ENCODE assay signal across 1 cellular context in the genomic region with DNA sequence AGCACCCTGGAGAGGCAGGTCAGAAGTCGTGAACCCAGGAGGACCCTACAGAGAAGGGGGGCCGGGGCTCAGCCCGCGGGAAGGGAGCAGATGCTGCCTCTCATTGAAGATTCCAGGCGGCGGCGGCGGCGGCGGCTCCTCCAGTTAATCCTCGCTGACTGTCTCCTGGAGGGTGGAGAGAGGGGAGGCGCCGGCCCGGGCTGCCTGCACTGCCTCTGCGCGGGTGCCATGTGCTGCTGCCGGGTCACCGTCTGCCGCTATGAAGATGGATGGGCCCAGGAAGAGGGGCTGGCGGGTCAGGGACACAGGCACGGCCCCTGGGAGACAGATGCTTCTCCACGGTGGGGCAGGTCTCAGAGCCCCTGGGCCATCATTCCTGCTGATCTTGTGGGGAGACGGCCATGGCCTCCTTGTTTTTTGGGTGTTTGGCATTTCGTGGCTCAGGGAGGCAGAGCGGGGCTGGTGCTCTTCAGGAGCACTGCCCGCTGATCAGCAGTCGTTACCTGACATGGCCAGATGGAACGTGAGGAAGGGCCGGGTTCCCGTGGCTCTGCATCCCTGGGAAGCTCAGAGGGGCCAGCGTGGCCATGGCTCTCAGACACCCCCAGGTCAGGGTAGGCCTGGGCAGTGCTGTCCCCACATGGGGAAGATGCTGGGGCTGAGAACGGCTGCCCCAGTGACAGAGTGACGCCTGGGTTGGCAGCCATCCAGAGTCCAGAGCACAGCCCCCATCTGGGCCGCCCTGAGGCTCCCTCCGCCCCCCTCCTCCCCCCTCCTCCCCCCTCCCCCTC.
TF ChIP-seq lines count a peak whose summit lies in the region.

No MANE protein-coding gene starts in this region.

TF ChIP-seq in SK-N-SH treated with all-trans-retinoic acid at 6 μM for 48 hours, 23 proteins besides CTCF, POLR2A, EP300 and RAD21 (continued from another document):
- TF ChIP-seq, protein P1, sequence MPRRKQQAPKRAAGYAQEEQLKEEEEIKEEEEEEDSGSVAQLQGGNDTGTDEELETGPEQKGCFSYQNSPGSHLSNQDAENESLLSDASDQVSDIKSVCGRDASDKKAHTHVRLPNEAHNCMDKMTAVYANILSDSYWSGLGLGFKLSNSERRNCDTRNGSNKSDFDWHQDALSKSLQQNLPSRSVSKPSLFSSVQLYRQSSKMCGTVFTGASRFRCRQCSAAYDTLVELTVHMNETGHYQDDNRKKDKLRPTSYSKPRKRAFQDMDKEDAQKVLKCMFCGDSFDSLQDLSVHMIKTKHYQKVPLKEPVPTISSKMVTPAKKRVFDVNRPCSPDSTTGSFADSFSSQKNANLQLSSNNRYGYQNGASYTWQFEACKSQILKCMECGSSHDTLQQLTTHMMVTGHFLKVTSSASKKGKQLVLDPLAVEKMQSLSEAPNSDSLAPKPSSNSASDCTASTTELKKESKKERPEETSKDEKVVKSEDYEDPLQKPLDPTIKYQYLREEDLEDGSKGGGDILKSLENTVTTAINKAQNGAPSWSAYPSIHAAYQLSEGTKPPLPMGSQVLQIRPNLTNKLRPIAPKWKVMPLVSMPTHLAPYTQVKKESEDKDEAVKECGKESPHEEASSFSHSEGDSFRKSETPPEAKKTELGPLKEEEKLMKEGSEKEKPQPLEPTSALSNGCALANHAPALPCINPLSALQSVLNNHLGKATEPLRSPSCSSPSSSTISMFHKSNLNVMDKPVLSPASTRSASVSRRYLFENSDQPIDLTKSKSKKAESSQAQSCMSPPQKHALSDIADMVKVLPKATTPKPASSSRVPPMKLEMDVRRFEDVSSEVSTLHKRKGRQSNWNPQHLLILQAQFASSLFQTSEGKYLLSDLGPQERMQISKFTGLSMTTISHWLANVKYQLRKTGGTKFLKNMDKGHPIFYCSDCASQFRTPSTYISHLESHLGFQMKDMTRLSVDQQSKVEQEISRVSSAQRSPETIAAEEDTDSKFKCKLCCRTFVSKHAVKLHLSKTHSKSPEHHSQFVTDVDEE (CRISPR knock-in tag; IDR thresholded peaks at IDR 0.05), result 0 out of 2 replicates have a peak, but pooled peaks have one; percentile 31
- TF ChIP-seq, protein P2, sequence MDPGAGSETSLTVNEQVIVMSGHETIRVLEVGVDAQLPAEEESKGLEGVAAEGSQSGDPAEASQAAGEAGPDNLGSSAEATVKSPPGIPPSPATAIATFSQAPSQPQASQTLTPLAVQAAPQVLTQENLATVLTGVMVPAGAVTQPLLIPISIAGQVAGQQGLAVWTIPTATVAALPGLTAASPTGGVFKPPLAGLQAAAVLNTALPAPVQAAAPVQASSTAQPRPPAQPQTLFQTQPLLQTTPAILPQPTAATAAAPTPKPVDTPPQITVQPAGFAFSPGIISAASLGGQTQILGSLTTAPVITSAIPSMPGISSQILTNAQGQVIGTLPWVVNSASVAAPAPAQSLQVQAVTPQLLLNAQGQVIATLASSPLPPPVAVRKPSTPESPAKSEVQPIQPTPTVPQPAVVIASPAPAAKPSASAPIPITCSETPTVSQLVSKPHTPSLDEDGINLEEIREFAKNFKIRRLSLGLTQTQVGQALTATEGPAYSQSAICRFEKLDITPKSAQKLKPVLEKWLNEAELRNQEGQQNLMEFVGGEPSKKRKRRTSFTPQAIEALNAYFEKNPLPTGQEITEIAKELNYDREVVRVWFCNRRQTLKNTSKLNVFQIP (CRISPR knock-in tag; IDR thresholded peaks at IDR 0.05; ENCODE audit: borderline replicate concordance, low read depth), result no peak
